19 cellular contexts compared by ENCODE assay signal in the genomic region with DNA sequence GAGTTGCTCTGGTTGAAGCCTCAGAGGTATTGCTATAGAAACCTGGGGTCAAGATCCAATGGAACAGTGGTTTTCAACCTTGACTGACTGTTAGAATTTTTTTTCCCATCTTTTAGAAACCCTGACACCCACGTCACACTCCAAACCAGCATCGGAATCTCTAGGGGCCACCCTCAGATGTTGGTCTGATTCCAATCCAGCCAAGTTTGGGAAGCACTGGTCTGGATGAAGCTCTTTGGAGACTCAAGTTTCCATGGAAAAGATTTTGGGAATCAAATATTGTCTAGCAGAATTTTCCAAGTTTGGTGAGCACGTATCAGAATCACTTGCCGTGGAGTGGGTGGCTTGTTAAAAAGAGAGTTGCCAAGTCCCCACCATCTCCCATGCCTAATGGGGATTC.
DNase-seq lines count a peak whose midpoint lies in the region; ATAC-seq and TF ChIP-seq lines count a peak whose summit lies in the region.
"Had no signal": no experiment of that assay in that cellular context is flagged by ENCODE, and none has a peak within 500 bp of the region (broad histone marks: within the 10 kb centered on the region; RNA-seq: fewer than 3 reads in every experiment).

No MANE protein-coding gene starts in this region.

- H3K4me3 ChIP-seq in heart left ventricle (no peak overlapping the region), neural progenitor cell (no peak overlapping the region), aorta (ENCODE audit: low read length in 2 of 2) (no peak overlapping the region)
- H3K4me3 ChIP-seq: BLaER1, GM12878 had no signal

- H3K9me3 ChIP-seq in heart left ventricle (no peaks in the 10 kb centered on the region), neural progenitor cell (ENCODE audit: low read depth) (no peaks in the 10 kb centered on the region), aorta (ENCODE audit: control insufficient read depth, low read length) (no peaks in the 10 kb centered on the region)

- H3K27me3 Mint-ChIP-seq in neural progenitor cell (ENCODE audit: insufficient read depth, low read depth) = peaks cover 5% of the 10 kb centered on the region
- H3K27me3 Mint-ChIP-seq in activated naive CD8-positive, alpha-beta T cell treated with anti-CD3 and anti-CD28 coated beads for 36 hours = peaks cover 20% of the 10 kb centered on the region

- H3K9ac ChIP-seq in neural progenitor cell = no peak overlapping the region
- H3K9ac ChIP-seq: BLaER1, KMS-11 had no signal

- H2AFZ ChIP-seq in neural progenitor cell (replicated peaks) = no peak overlapping the region

- peaks cover 4% of the 10 kb centered on the region for H3F3A ChIP-seq in neural progenitor cell (ENCODE audit: low read depth)

- H3K27ac ChIP-seq in heart left ventricle = peak overlapping the region in 7 of 12 donors; percentile 22 to 72 (median 45)
- H3K27ac ChIP-seq in neural progenitor cell = no peak overlapping the region
- peak overlapping the region in 1 of 2 donors; percentile 77 for H3K27ac ChIP-seq in aorta (ENCODE audit: low read depth in 1 of 2, low read length in 2 of 2)
- H3K27ac ChIP-seq: BLaER1, KMS-11 had no signal

- H3K4me2 ChIP-seq in neural progenitor cell = peak overlapping the region; percentile 48
- H3K4me2 ChIP-seq: BLaER1, KMS-11 had no signal

- H3K9me3 Mint-ChIP-seq in neural progenitor cell = peaks cover 4% of the 10 kb centered on the region
- H3K9me3 Mint-ChIP-seq in activated naive CD8-positive, alpha-beta T cell treated with anti-CD3 and anti-CD28 coated beads for 36 hours = no peaks in the 10 kb centered on the region

- H3K36me3 ChIP-seq in heart left ventricle = peaks cover 0 to 5% (median 0%) of the 10 kb centered on the region in 9 donors
- no peaks in the 10 kb centered on the region for H3K36me3 ChIP-seq in neural progenitor cell
- H3K36me3 ChIP-seq in aorta (ENCODE audit: control insufficient read depth in 1 of 2, insufficient read depth in 2 of 2, low read length in 1 of 2) = no peaks in the 10 kb centered on the region
- H3K36me3 ChIP-seq: BLaER1 had no signal

- peaks cover 4% of the 10 kb centered on the region for H3K36me3 Mint-ChIP-seq in neural progenitor cell
- no peaks in the 10 kb centered on the region for H3K36me3 Mint-ChIP-seq in activated naive CD8-positive, alpha-beta T cell treated with anti-CD3 and anti-CD28 coated beads for 36 hours
- H3K36me3 Mint-ChIP-seq: CD8-positive, alpha-beta memory T cell had no signal

- 68 to 79% (median 70%) methylated on average over 4 of the region's 4 CpGs for WGBS in heart left ventricle, 4 donors
- 17 to 31% methylated on average over 4 of the region's 4 CpGs for WGBS in aorta, 2 donors

- TF ChIP-seq POLR2A in heart left ventricle (IDR thresholded peaks at IDR 0.05) = no peak

- H4K20me1 ChIP-seq in neural progenitor cell (ENCODE audit: low read depth) = no peaks in the 10 kb centered on the region
- H4K20me1 ChIP-seq: BLaER1 had no signal

- no peak overlapping the region for H3K4me3 Mint-ChIP-seq in neural progenitor cell
- no peak overlapping the region for H3K4me3 Mint-ChIP-seq in activated naive CD8-positive, alpha-beta T cell treated with anti-CD3 and anti-CD28 coated beads for 36 hours
- H3K4me3 Mint-ChIP-seq: CD8-positive, alpha-beta memory T cell had no signal

- intact Hi-C loops in heart left ventricle (cut with DNase I) = no loop called here
- intact Hi-C loops in Right ventricle myocardium inferior (cut with DNase I) = no loop called here
- intact Hi-C loops in aorta (cut with DNase I) = loop anchor here in 1 of 2 donors (5.0 kb wide), 1 partner anchor 102 kb away; a partner anchor contains a TSS

- H3K27ac Mint-ChIP-seq in neural progenitor cell = no peak overlapping the region
- H3K27ac Mint-ChIP-seq in activated naive CD8-positive, alpha-beta T cell treated with anti-CD3 and anti-CD28 coated beads for 36 hours = no peak overlapping the region

- H3K27me3 ChIP-seq in heart left ventricle (no peaks in the 10 kb centered on the region), neural progenitor cell (no peaks in the 10 kb centered on the region), aorta (ENCODE audit: control insufficient read depth in 1 of 2, insufficient read depth in 2 of 2, low read length in 1 of 2) (no peaks in the 10 kb centered on the region)
- H3K27me3 ChIP-seq: BLaER1 had no signal

- TF ChIP-seq CTCF in heart left ventricle (IDR thresholded peaks at IDR 0.05) (no peak), neural progenitor cell (IDR thresholded peaks at IDR 0.05) (no peak)

- H3K79me2 ChIP-seq in neural progenitor cell (ENCODE audit: low read depth) = no peaks in the 10 kb centered on the region

- ATAC-seq in heart left ventricle = peak in 3 of 4 donors; percentile 5 to 58 (median 54)
- ATAC-seq in Right ventricle myocardium inferior = no peak
- ATAC-seq in aorta (ENCODE audit: low FRiP score) = peak; percentile 12
- no peak for ATAC-seq in GM19455 (IDR thresholded peaks at IDR 0.05; ENCODE audit: unreplicated experiment)
- ATAC-seq: GM12878, HepG2 had no signal

- H3K4me1 Mint-ChIP-seq in neural progenitor cell = peaks cover 13% of the 10 kb centered on the region
- H3K4me1 Mint-ChIP-seq in activated naive CD8-positive, alpha-beta T cell treated with anti-CD3 and anti-CD28 coated beads for 36 hours = no peaks in the 10 kb centered on the region
- H3K4me1 Mint-ChIP-seq: CD8-positive, alpha-beta memory T cell had no signal

- H3K4me1 ChIP-seq in heart left ventricle (peaks cover 0 to 38% (median 7%) of the 10 kb centered on the region in 12 donors), neural progenitor cell (peaks cover 13% of the 10 kb centered on the region), aorta (ENCODE audit: control insufficient read depth in 1 of 2, insufficient read depth in 2 of 2, low read length in 2 of 2) (peaks cover 5% of the 10 kb centered on the region in 2 donors)
- H3K4me1 ChIP-seq: BLaER1 had no signal

- peak in 2 of 5 donors; percentile 43 to 63 for DNase-seq in heart left ventricle
- DNase-seq in Right ventricle myocardium inferior (ENCODE audit: missing footprints) = no peak
- peak; percentile 66 for DNase-seq in fibroblast of peridontal ligament (ENCODE audit: extremely low read depth)
- DNase-seq in neural progenitor cell (ENCODE audit: low spot score) = no peak
- no peak for DNase-seq in aorta
- no peak for DNase-seq in activated naive CD8-positive, alpha-beta T cell treated with anti-CD3 and anti-CD28 coated beads for 36 hours
- no peak for DNase-seq in HCEC 1CT
- DNase-seq: CD8-positive, alpha-beta memory T cell; DND-41; GOT3; NCI-H1048; NCI-H1436 treated with DMSO at 0.1 percent for 48 hours; NCI-H2081; NCI-H510A treated with DMSO at 0.1 percent for 48 hours had no signal

Comparison
In these comparisons a context has a peak if more than half of its experiments do, and no peak if none do; other contexts are left out.
1. ATAC-seq: peak in heart left ventricle (3 of 4) and aorta (single experiment); none in Right ventricle myocardium inferior (single experiment) and GM19455 (single experiment).